Comparison of ENCODE assay signal across 7 cellular contexts in genomic region chr1:29121516-29121937, GRCh38. TPM values are rescaled to one million over a fixed set of nuclear protein-coding genes. Genes with fewer than 3 reads are reported as not detected.
DNase-seq lines count a peak whose midpoint lies in the region; ATAC-seq and TF ChIP-seq lines count a peak whose summit lies in the region.

No MANE protein-coding gene starts in this region.

- BruUV-seq in Panc1 (replicated peaks; lab: Mats Ljungman, UMichigan) = no TSS peak

- peak; percentile 71 for TF ChIP-seq CTCF in Panc1 (IDR thresholded peaks at IDR 0.05)
- peak; percentile 6 for TF ChIP-seq CTCF in left ventricle myocardium inferior (IDR thresholded peaks at IDR 0.05; ENCODE audit: borderline replicate concordance)
- TF ChIP-seq CTCF in gastrocnemius medialis (IDR thresholded peaks at IDR 0.05 in 4 of 5, conservative IDR thresholded peaks at IDR 0.05 in 1 of 5) = no peak

- no peaks in the 10 kb centered on the region; the same call in 1 of the 2 replicates for H3K27me3 ChIP-seq in Panc1 (ENCODE audit: control insufficient read depth, insufficient read depth, low read length)
- peaks cover 41% of the 10 kb centered on the region for H3K27me3 ChIP-seq in left ventricle myocardium inferior (ENCODE audit: low read depth)
- peaks cover 30 to 46% (median 33%) of the 10 kb centered on the region in 3 donors for H3K27me3 ChIP-seq in gastrocnemius medialis

- POLR2A ChIA-PET in Panc1 (lab: Charles Lee) = no interaction called here

- ATAC-seq in Panc1 (no peak), gastrocnemius medialis (no peak)

- H3K27ac ChIP-seq in Panc1 (ENCODE audit: low read length) (no peak overlapping the region), left ventricle myocardium inferior (replicated peaks) (peak overlapping the region; percentile 96), gastrocnemius medialis (peak overlapping the region in 1 of 4 donors; percentile 80)

- intact Hi-C loops in Panc1 (cut with micrococcal nuclease; ENCODE audit: unreplicated experiment) (loop anchor here (5.0 kb wide), 1 partner anchor 239 kb away; no protein-coding TSS in a partner anchor), left ventricle myocardium inferior (cut with micrococcal nuclease) (no loop called here), gastrocnemius medialis (cut with DNase I; ENCODE audit: low total_unique reads) (loop anchor here (5.0 kb wide), 2 partner anchors 81 to 239 kb away; no protein-coding TSS in a partner anchor)

- H3K4me3 ChIP-seq in Panc1 (ENCODE audit: low read depth in 2 of 2, low read length in 2 of 2) (peak overlapping the region; percentile 25 to 62), left ventricle myocardium inferior (peak overlapping the region; percentile 86), gastrocnemius medialis (peak overlapping the region; percentile 55 to 66 (median 62))

- no peak for TF ChIP-seq POLR2A in gastrocnemius medialis (IDR thresholded peaks at IDR 0.05)

- H3K36me3 ChIP-seq in Panc1 (ENCODE audit: control insufficient read depth, insufficient read depth, low read length) (no peaks in the 10 kb centered on the region; the same call in 1 of the 2 replicates), left ventricle myocardium inferior (no peaks in the 10 kb centered on the region), gastrocnemius medialis (peaks cover 0 to 19% of the 10 kb centered on the region in 2 donors)

- in situ Hi-C loops in Panc1 (cut with HindIII; ENCODE audit: low pct_unique_long_range_greater_than_20kb, low sequenced_read_pairs) (no loop called here), gastrocnemius medialis (cut with MboI; ENCODE audit: low sequenced_read_pairs in 4 of 4) (no loop called here)

- CTCF ChIA-PET in Panc1 (lab: Charles Lee) = interaction anchor here (1.1 kb wide), 1 partner anchor 239 kb away, joined by 6 read pairs; no protein-coding TSS in a partner anchor

- DNase-seq in EH (ENCODE audit: low read depth) = peak; percentile 15
- DNase-seq in Panc1 (ENCODE audit: low read depth, low spot score) = no peak
- DNase-seq in left ventricle myocardium inferior = no peak
- DNase-seq in gastrocnemius medialis = no peak
- DNase-seq in medulla oblongata (ENCODE audit: extremely low spot score) = no peak
- DNase-seq in cerebellum (ENCODE audit: low spot score) = no peak
- DNase-seq in effector CD8-positive, alpha-beta T cell (lab: John Stamatoyannopoulos, UW) = no peak

- no peaks in the 10 kb centered on the region; the same call in 1 of the 2 replicates for H3K4me1 ChIP-seq in Panc1 (ENCODE audit: control insufficient read depth, insufficient read depth, low read length)
- peaks cover 43% of the 10 kb centered on the region for H3K4me1 ChIP-seq in left ventricle myocardium inferior
- H3K4me1 ChIP-seq in gastrocnemius medialis = peaks cover 0 to 22% of the 10 kb centered on the region in 2 donors

- H3K9me3 ChIP-seq in Panc1 (ENCODE audit: control insufficient read depth, insufficient read depth, low read depth, low read length) (no peaks in the 10 kb centered on the region), left ventricle myocardium inferior (replicated peaks) (no peaks in the 10 kb centered on the region), gastrocnemius medialis (no peaks in the 10 kb centered on the region)

RNA-seq across cellular contexts. Expression of gene TMEM200B, which starts 2.2 kb away (rescaled TPM):
- total RNA-seq in Panc1 (2021; ENCODE audit: unreplicated experiment) = 2.1 TPM
- polyA plus RNA-seq in Panc1 (2012; ENCODE audit: insufficient read length) = 3.9 TPM
- 1.6 TPM for total RNA-seq in left ventricle myocardium inferior
- total RNA-seq in gastrocnemius medialis = 1 to 10 TPM in 3 of 4 donors, under 1 TPM in 1; 0.92 to 3.3 (median 1.6) TPM
- 0.82 TPM for total RNA-seq in cerebellum

Comparison
In these comparisons a context has a peak if more than half of its experiments do, and no peak if none do; other contexts are left out.
1. CTCF ChIP-seq: peak in Panc1 (single experiment) and left ventricle myocardium inferior (single experiment); none in gastrocnemius medialis (0 of 5).
2. Peak in every context shown above with its lines, with median percentiles within 50 percentile points of each other: H3K4me3 ChIP-seq.